In genomic region chr10:87752571-87752970, GRCh38 we compare ENCODE assay signal across 18 cellular contexts.
DNase-seq lines count a peak whose midpoint lies in the region; ATAC-seq and TF ChIP-seq lines count a peak whose summit lies in the region.
"Had no signal": no experiment of that assay in that cellular context is flagged by ENCODE, and none has a peak within 500 bp of the region (broad histone marks: within the 10 kb centered on the region; RNA-seq: fewer than 3 reads in every experiment).

No MANE protein-coding gene starts in this region.

- TF ChIP-seq CTCF in RWPE2 (IDR thresholded peaks at IDR 0.05; ENCODE audit: poor library complexity, severe bottlenecking) (no peak), uterus (IDR thresholded peaks at IDR 0.05) (no peak), heart left ventricle (IDR thresholded peaks at IDR 0.05) (no peak), left ventricle myocardium inferior (IDR thresholded peaks at IDR 0.05; ENCODE audit: borderline replicate concordance) (no peak)

- TF ChIP-seq POLR2A in uterus (IDR thresholded peaks at IDR 0.05) (no peak), heart left ventricle (IDR thresholded peaks at IDR 0.05) (no peak)

- DNase-seq in GM04503 (ENCODE audit: low read depth), result peak; percentile 29
- no peak for DNase-seq in RWPE2 (ENCODE audit: low spot score)
- DNase-seq in skeletal muscle cell (ENCODE audit: low read depth), result peak; percentile 31
- no peak for DNase-seq in uterus
- no peak for DNase-seq in heart left ventricle
- no peak for DNase-seq in left ventricle myocardium inferior
- DNase-seq: activated CD4-positive, alpha-beta T cell treated with anti-CD3 and anti-CD28 coated beads, Interleukin-2, amount 50 U/mL, for 1 hour; activated T-cell treated with anti-CD3 and anti-CD28 coated beads, Interleukin-2, amount 50 U/mL, for 24 hours; adrenal gland; dorsolateral prefrontal cortex; kidney; NCI-H1417 treated with DMSO at 0.1 percent for 48 hours; NCI-H345; posterior cingulate gyrus; SJCRH30 had no signal

- H3K4me3 ChIP-seq in RWPE2 (ENCODE audit: severe bottlenecking), result no peak overlapping the region
- H3K4me3 ChIP-seq in skeletal muscle cell (ENCODE audit: low read depth, low read length), result no peak overlapping the region
- no peak overlapping the region for H3K4me3 ChIP-seq in uterus
- no peak overlapping the region for H3K4me3 ChIP-seq in heart left ventricle
- no peak overlapping the region for H3K4me3 ChIP-seq in left ventricle myocardium inferior
- H3K4me3 ChIP-seq: adrenal gland, dorsolateral prefrontal cortex, SJCRH30 had no signal

- H3K27me3 ChIP-seq in RWPE2 (ENCODE audit: insufficient read depth, poor library complexity, severe bottlenecking), result no peaks in the 10 kb centered on the region
- H3K27me3 ChIP-seq in uterus, result no peaks in the 10 kb centered on the region
- H3K27me3 ChIP-seq in heart left ventricle, result no peaks in the 10 kb centered on the region
- H3K27me3 ChIP-seq in left ventricle myocardium inferior (ENCODE audit: low read depth), result no peaks in the 10 kb centered on the region
- H3K27me3 ChIP-seq: adrenal gland, dorsolateral prefrontal cortex, SJCRH30 had no signal

- intact Hi-C loops in uterus (cut with DNase I; ENCODE audit: low total_unique reads), result no loop called here
- intact Hi-C loops in heart left ventricle (cut with DNase I), result no loop called here
- intact Hi-C loops in left ventricle myocardium inferior (cut with micrococcal nuclease), result no loop called here

- H3K27ac ChIP-seq in RWPE2 (ENCODE audit: poor library complexity, severe bottlenecking) (peak overlapping the region; percentile 20), uterus (no peak overlapping the region), heart left ventricle (no peak overlapping the region), left ventricle myocardium inferior (replicated peaks) (no peak overlapping the region)
- H3K27ac ChIP-seq: adrenal gland, KMS-11, SJCRH30 had no signal

- no peaks in the 10 kb centered on the region for H3K9me3 ChIP-seq in RWPE2 (ENCODE audit: severe bottlenecking)
- no peaks in the 10 kb centered on the region for H3K9me3 ChIP-seq in uterus
- H3K9me3 ChIP-seq in heart left ventricle, result no peaks in the 10 kb centered on the region
- H3K9me3 ChIP-seq in left ventricle myocardium inferior (replicated peaks), result no peaks in the 10 kb centered on the region
- H3K9me3 ChIP-seq: adrenal gland, SJCRH30 had no signal

- WGBS in heart left ventricle, 4 donors, result 89 to 95% (median 92%) methylated on average over 2 of the region's 2 CpGs

- H3K36me3 ChIP-seq in RWPE2 (ENCODE audit: low read depth) (peaks cover 50% of the 10 kb centered on the region), uterus (no peaks in the 10 kb centered on the region), heart left ventricle (peaks cover 0 to 61% (median 33%) of the 10 kb centered on the region in 9 donors), left ventricle myocardium inferior (peaks cover 51% of the 10 kb centered on the region)

- ATAC-seq in RWPE2 (ENCODE audit: low read depth), result peak; percentile 69
- ATAC-seq in esophagus mucosa, result peak; percentile 62
- ATAC-seq in heart left ventricle, result no peak
- ATAC-seq: HCT116 had no signal

- H3K4me1 ChIP-seq in RWPE2 (ENCODE audit: insufficient read depth, poor library complexity, severe bottlenecking) (peaks cover 14% of the 10 kb centered on the region), uterus (no peaks in the 10 kb centered on the region), heart left ventricle (peaks cover 0 to 5% (median 0%) of the 10 kb centered on the region in 12 donors), left ventricle myocardium inferior (peaks cover 6% of the 10 kb centered on the region)
- H3K4me1 ChIP-seq: adrenal gland, SJCRH30 had no signal

Comparison
In these comparisons a context has a peak if more than half of its experiments do, and no peak if none do; other contexts are left out.
1. DNase-seq: peak in GM04503 (single experiment) and skeletal muscle cell (single experiment); none in RWPE2 (single experiment), uterus (0 of 2), heart left ventricle (0 of 5) and left ventricle myocardium inferior (single experiment).
2. ATAC-seq: peak in RWPE2 (single experiment) and esophagus mucosa (single experiment); none in heart left ventricle (0 of 4).